ENCODE assay signal across 25 cellular contexts in the genomic region with DNA sequence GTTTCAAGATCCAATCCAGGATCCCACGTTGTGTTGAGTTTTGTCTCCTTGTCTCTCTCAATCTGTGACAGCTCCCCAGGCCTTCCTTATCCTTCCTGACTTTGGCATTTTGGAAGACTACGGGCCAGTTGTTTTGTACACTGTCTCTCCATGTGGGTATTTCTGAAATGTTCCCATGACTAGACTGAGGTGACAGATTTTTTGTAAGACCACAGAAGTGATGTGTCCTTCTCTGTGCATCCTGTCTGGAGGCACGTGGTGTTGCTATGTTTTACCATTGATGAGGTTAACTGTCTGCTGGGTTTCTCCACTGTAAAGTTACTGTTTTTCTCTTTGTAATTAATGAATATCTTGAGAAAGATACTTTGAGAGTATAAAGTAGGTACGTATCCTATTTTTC. TPM values are rescaled to one million over a fixed set of nuclear protein-coding genes. Genes with fewer than 3 reads are reported as not detected.
DNase-seq lines count a peak whose midpoint lies in the region; ATAC-seq and TF ChIP-seq lines count a peak whose summit lies in the region.
"Had no signal": no experiment of that assay in that cellular context is flagged by ENCODE, and none has a peak within 500 bp of the region (broad histone marks: within the 10 kb centered on the region; RNA-seq: fewer than 3 reads in every experiment).

No MANE protein-coding gene starts in this region.

- H3F3A ChIP-seq in GM23338 (replicated peaks; ENCODE audit: low read depth) = 0 out of 2 replicates have a peak, but pooled peaks cover 3% of the 10 kb centered on the region

- WGBS in heart left ventricle, 4 donors = 54 to 67% (median 65%) methylated on average over 4 of the region's 4 CpGs

- H3K27ac Mint-ChIP-seq in GM23338 (no peak overlapping the region), natural killer cell (peak overlapping the region; percentile 57 to 78)
- no peak overlapping the region for H3K27ac Mint-ChIP-seq in effector memory CD8-positive, alpha-beta T cell
- H3K27ac Mint-ChIP-seq: CD4-positive, alpha-beta T cell; HFFc6 had no signal

- H3K4me3 Mint-ChIP-seq in GM23338 (no peak overlapping the region), natural killer cell (no peak overlapping the region)
- H3K4me3 Mint-ChIP-seq in effector memory CD8-positive, alpha-beta T cell = no peak overlapping the region
- H3K4me3 Mint-ChIP-seq: CD14-positive monocyte; CD4-positive, alpha-beta T cell; CD8-positive, alpha-beta memory T cell; HFFc6 had no signal

- H3K4me1 ChIP-seq in left ventricle myocardium inferior = peaks cover 33% of the 10 kb centered on the region
- H3K4me1 ChIP-seq in heart left ventricle = peaks cover 0 to 30% (median 5%) of the 10 kb centered on the region in 12 donors
- H3K4me1 ChIP-seq in GM23338 (ENCODE audit: insufficient read depth) = peaks cover 6% of the 10 kb centered on the region
- H3K4me1 ChIP-seq: A549, HAP-1 had no signal

- intact Hi-C loops in left ventricle myocardium inferior (cut with micrococcal nuclease) = no loop called here
- intact Hi-C loops in heart left ventricle (cut with DNase I) = no loop called here
- intact Hi-C loops in natural killer cell (cut with micrococcal nuclease) = no loop called here

- H3K27ac ChIP-seq in left ventricle myocardium inferior (replicated peaks) (peak overlapping the region; percentile 3), heart left ventricle (peak overlapping the region in 1 of 12 donors; percentile 16), GM23338 (ENCODE audit: low read depth) (no peak overlapping the region)
- H3K27ac ChIP-seq: A549; BLaER1 treated with 17β-estradiol and CSF1 and Interleukin-3, amounts not matched to agents 10 nM and 100 nM had no signal

- H3K36me3 Mint-ChIP-seq in GM23338 (ENCODE audit: low read depth) = no peaks in the 10 kb centered on the region
- no peaks in the 10 kb centered on the region for H3K36me3 Mint-ChIP-seq in effector memory CD8-positive, alpha-beta T cell (ENCODE audit: insufficient read depth)
- H3K36me3 Mint-ChIP-seq in natural killer cell = no peaks in the 10 kb centered on the region
- H3K36me3 Mint-ChIP-seq: CD14-positive monocyte; CD8-positive, alpha-beta memory T cell had no signal

- H3K36me3 ChIP-seq in left ventricle myocardium inferior (no peaks in the 10 kb centered on the region), heart left ventricle (no peaks in the 10 kb centered on the region), GM23338 (ENCODE audit: insufficient read depth) (no peaks in the 10 kb centered on the region)
- H3K36me3 ChIP-seq: BE2C; BLaER1 treated with 17β-estradiol and CSF1 and Interleukin-3, amounts not matched to agents 10 nM and 100 nM; HAP-1 had no signal

- H3K9me3 ChIP-seq in left ventricle myocardium inferior (replicated peaks) (no peaks in the 10 kb centered on the region), heart left ventricle (no peaks in the 10 kb centered on the region)
- H3K9me3 ChIP-seq: A549; BE2C; BLaER1 treated with 17β-estradiol and CSF1 and Interleukin-3, amounts not matched to agents 10 nM and 100 nM; HAP-1 had no signal

- no peaks in the 10 kb centered on the region for H3K9me2 ChIP-seq in GM23338 (ENCODE audit: insufficient read depth)

- no peaks in the 10 kb centered on the region for H3K9me3 Mint-ChIP-seq in GM23338
- no peaks in the 10 kb centered on the region for H3K9me3 Mint-ChIP-seq in effector memory CD8-positive, alpha-beta T cell
- no peaks in the 10 kb centered on the region for H3K9me3 Mint-ChIP-seq in natural killer cell
- H3K9me3 Mint-ChIP-seq: CD4-positive, alpha-beta T cell; CD8-positive, alpha-beta memory T cell; HFFc6 had no signal

- ATAC-seq in heart left ventricle (no peak), GM23338 (no peak), natural killer cell (peak; percentile 59 to 85 (median 76))
- ATAC-seq in effector memory CD8-positive, alpha-beta T cell (replicated peaks) = peak; percentile 66
- ATAC-seq: A549 had no signal

- H3K79me2 ChIP-seq in GM23338 (replicated peaks; ENCODE audit: insufficient read depth) = no peaks in the 10 kb centered on the region

- H4K20me1 ChIP-seq in GM23338 (replicated peaks; ENCODE audit: insufficient read depth) = no peaks in the 10 kb centered on the region
- H4K20me1 ChIP-seq: BLaER1 treated with 17β-estradiol and CSF1 and Interleukin-3, amounts not matched to agents 10 nM and 100 nM had no signal

- TF ChIP-seq POLR2A in heart left ventricle (IDR thresholded peaks at IDR 0.05) = no peak

- H3K4me1 Mint-ChIP-seq in GM23338 (peaks cover 15% of the 10 kb centered on the region), natural killer cell (peaks cover 9 to 22% of the 10 kb centered on the region in 2 donors)
- H3K4me1 Mint-ChIP-seq in effector memory CD8-positive, alpha-beta T cell (ENCODE audit: low read depth in 2 of 2) = no peaks in the 10 kb centered on the region

- no peaks in the 10 kb centered on the region for H3K27me3 ChIP-seq in left ventricle myocardium inferior (ENCODE audit: low read depth)
- no peaks in the 10 kb centered on the region for H3K27me3 ChIP-seq in heart left ventricle
- H3K27me3 ChIP-seq in GM23338 (ENCODE audit: insufficient read depth) = no peaks in the 10 kb centered on the region
- H3K27me3 ChIP-seq: BE2C; BLaER1 treated with 17β-estradiol and CSF1 and Interleukin-3, amounts not matched to agents 10 nM and 100 nM had no signal

- TF ChIP-seq CTCF in left ventricle myocardium inferior (IDR thresholded peaks at IDR 0.05; ENCODE audit: borderline replicate concordance) (no peak), heart left ventricle (IDR thresholded peaks at IDR 0.05) (no peak), GM23338 (conservative IDR thresholded peaks at IDR 0.05; ENCODE audit: low read depth in 2 of 2) (no peak), natural killer cell (IDR thresholded peaks at IDR 0.05) (no peak)

- H3K4me3 ChIP-seq in left ventricle myocardium inferior = no peak overlapping the region
- no peak overlapping the region for H3K4me3 ChIP-seq in heart left ventricle
- H3K4me3 ChIP-seq in GM23338 = no peak overlapping the region
- H3K4me3 ChIP-seq: A549; BLaER1 treated with 17β-estradiol and CSF1 and Interleukin-3, amounts not matched to agents 10 nM and 100 nM; HAP-1 had no signal

- peak overlapping the region; percentile 65; the same call in 1 of the 2 replicates for H2AFZ ChIP-seq in GM23338

- H3K4me2 ChIP-seq in GM23338 = no peak overlapping the region
- H3K4me2 ChIP-seq: A549; BLaER1 treated with 17β-estradiol and CSF1 and Interleukin-3, amounts not matched to agents 10 nM and 100 nM had no signal

- H3K27me3 Mint-ChIP-seq in GM23338 (ENCODE audit: insufficient read depth, low read depth, poor library complexity) = no peaks in the 10 kb centered on the region
- peaks cover 43 to 48% of the 10 kb centered on the region in 2 donors for H3K27me3 Mint-ChIP-seq in effector memory CD8-positive, alpha-beta T cell
- H3K27me3 Mint-ChIP-seq in natural killer cell (ENCODE audit: low read depth in 2 of 2) = peaks cover 3 to 23% of the 10 kb centered on the region in 2 donors

- DNase-seq in left ventricle myocardium inferior (no peak), heart left ventricle (no peak), GM23338 (ENCODE audit: low spot score) (no peak), natural killer cell (no peak), NCI-H748 treated with DMSO at 0.1 percent for 48 hours (lab: John Stamatoyannopoulos, UW) (no peak), amygdala (lab: John Stamatoyannopoulos, UW) (no peak), cerebellum (ENCODE audit: low spot score) (no peak)
- no peak for DNase-seq in effector memory CD8-positive, alpha-beta T cell
- DNase-seq: 8988T; ACHN; AML-193; BE2C; Calu3; CD4-positive, alpha-beta T cell; CD8-positive, alpha-beta memory T cell; COR-L47; DMS53; DMS79 treated with DMSO at 0.1 percent for 48 hours; GF-D8; GOT3; HFFc6 had no signal

RNA-seq across cellular contexts. Expression of gene PDZD2, which starts 15.7 kb away (rescaled TPM):
- total RNA-seq in left ventricle myocardium inferior (120 TPM), heart left ventricle (100 to 1,000 TPM in 2 of 9 donors, 10 to 100 TPM in 7; 41.3 to 116 (median 82.9) TPM), natural killer cell (1 to 10 TPM in 1 of 3 donors, under 1 TPM in 2; 0.50 to 1.3 (median 0.66) TPM), cerebellum (28.5 TPM)
- polyA plus RNA-seq in heart left ventricle (10 to 100 TPM; 28.3 to 28.6 TPM), GM23338 (2016; fragmentation: Nextera tagmentation; extraction: Ambion mirVana) (8.3 and 10.2 TPM in 2 replicates)
- 16.9 and 19.8 TPM in 2 replicates for total RNA-seq in GM23338 (2014; rRNA removed; shearing (Covaris generic))

Comparison
In these comparisons a context has a peak if more than half of its experiments do, and no peak if none do; other contexts are left out.
1. ATAC-seq: peak in effector memory CD8-positive, alpha-beta T cell (single experiment) and natural killer cell (3 of 3); none in heart left ventricle (0 of 4) and GM23338 (single experiment).
2. H3K27ac Mint-ChIP-seq: peak in natural killer cell (2 of 2); none in GM23338 (single experiment) and effector memory CD8-positive, alpha-beta T cell (0 of 2).